12 cellular contexts compared by ENCODE assay signal in genomic region chr7:3117488-3118228, GRCh38.
DNase-seq lines count a peak whose midpoint lies in the region; ATAC-seq lines count a peak whose summit lies in the region.
"Had no signal": no experiment of that assay in that cellular context is flagged by ENCODE, and none has a peak within 500 bp of the region (broad histone marks: within the 10 kb centered on the region; RNA-seq: fewer than 3 reads in every experiment).

No MANE protein-coding gene starts in this region.

- H3K9me3 Mint-ChIP-seq in CD4-positive, CD25-positive, alpha-beta regulatory T cell = peaks cover 0 to 17% (median 9%) of the 10 kb centered on the region in 7 donors
- peaks cover 26% of the 10 kb centered on the region for H3K9me3 Mint-ChIP-seq in activated T-cell treated with anti-CD3 and anti-CD28 coated beads, Interleukin-2, amount 50 U/mL, for 24 hours

- peaks cover 19% of the 10 kb centered on the region for H3K4me1 ChIP-seq in CD4-positive, CD25-positive, alpha-beta regulatory T cell (ENCODE audit: control insufficient read depth, insufficient read depth, low read length, poor library complexity, severe bottlenecking)

- peak overlapping the region in 3 of 4 donors; percentile 84 to 95 (median 91) for H3K4me3 Mint-ChIP-seq in CD4-positive, CD25-positive, alpha-beta regulatory T cell
- peak overlapping the region; percentile 68 for H3K4me3 Mint-ChIP-seq in activated T-cell treated with anti-CD3 and anti-CD28 coated beads, Interleukin-2, amount 50 U/mL, for 24 hours
- H3K4me3 Mint-ChIP-seq: endodermal cell had no signal

- peak overlapping the region in 2 of 3 donors; percentile 33 to 87 for H3K27ac Mint-ChIP-seq in CD4-positive, CD25-positive, alpha-beta regulatory T cell
- H3K27ac Mint-ChIP-seq in activated T-cell treated with anti-CD3 and anti-CD28 coated beads, Interleukin-2, amount 50 U/mL, for 24 hours = peak overlapping the region; percentile 34
- H3K27ac Mint-ChIP-seq: endodermal cell had no signal

- H3K4me3 ChIP-seq in CD4-positive, CD25-positive, alpha-beta regulatory T cell (ENCODE audit: low read depth, low read length) = peak overlapping the region; percentile 80
- H3K4me3 ChIP-seq in MG63 = no peak overlapping the region

- H3K9me3 ChIP-seq in CD4-positive, CD25-positive, alpha-beta regulatory T cell (ENCODE audit: control insufficient read depth in 2 of 2, low read length in 2 of 2) = peaks cover 0 to 10% of the 10 kb centered on the region in 2 experiments
- H3K9me3 ChIP-seq in MG63 = no peaks in the 10 kb centered on the region
- H3K9me3 ChIP-seq: neutrophil had no signal

- no peak for ATAC-seq in CD4-positive, CD25-positive, alpha-beta regulatory T cell (ENCODE audit: low read depth in 2 of 2)
- ATAC-seq: left colon had no signal

- H3K4me1 Mint-ChIP-seq in CD4-positive, CD25-positive, alpha-beta regulatory T cell = peaks cover 9 to 55% (median 16%) of the 10 kb centered on the region in 4 donors
- H3K4me1 Mint-ChIP-seq in activated T-cell treated with anti-CD3 and anti-CD28 coated beads, Interleukin-2, amount 50 U/mL, for 24 hours (ENCODE audit: low read depth) = peaks cover 58% of the 10 kb centered on the region

- H3K27me3 ChIP-seq in CD4-positive, CD25-positive, alpha-beta regulatory T cell (ENCODE audit: control insufficient read depth, insufficient read depth, low read length) = no peaks in the 10 kb centered on the region
- no peaks in the 10 kb centered on the region for H3K27me3 ChIP-seq in MG63
- H3K27me3 ChIP-seq: Peyer's patch had no signal

- H3K27me3 Mint-ChIP-seq in CD4-positive, CD25-positive, alpha-beta regulatory T cell = peaks cover 24% of the 10 kb centered on the region
- no peaks in the 10 kb centered on the region for H3K27me3 Mint-ChIP-seq in activated T-cell treated with anti-CD3 and anti-CD28 coated beads, Interleukin-2, amount 50 U/mL, for 24 hours

- H3K27ac ChIP-seq in CD4-positive, CD25-positive, alpha-beta regulatory T cell (ENCODE audit: insufficient read depth, low read length, poor library complexity, severe bottlenecking) = no peak overlapping the region
- H3K27ac ChIP-seq: neutrophil, Peyer's patch had no signal

- H3K36me3 ChIP-seq in CD4-positive, CD25-positive, alpha-beta regulatory T cell (ENCODE audit: control insufficient read depth, insufficient read depth, low read length) = no peaks in the 10 kb centered on the region
- no peaks in the 10 kb centered on the region for H3K36me3 ChIP-seq in MG63
- H3K36me3 ChIP-seq: neutrophil, Peyer's patch had no signal

- DNase-seq in CD4-positive, CD25-positive, alpha-beta regulatory T cell = peak in 1 of 3 donors; percentile 36
- DNase-seq in H4 (ENCODE audit: low spot score) = peak; percentile 54
- DNase-seq in activated T-cell treated with anti-CD3 and anti-CD28 coated beads, Interleukin-2, amount 50 U/mL, for 24 hours = no peak
- DNase-seq in mesenteric fat pad (ENCODE audit: low spot score) = peak; percentile 64
- DNase-seq in NCI-H146 (lab: John Stamatoyannopoulos, UW) = no peak
- DNase-seq in MG63 = no peak
- no peak for DNase-seq in HUDEP-2 (lab: John Stamatoyannopoulos, UW; ENCODE audit: unreplicated experiment in 76 of 76)
- DNase-seq: endodermal cell, left colon, substantia nigra had no signal

- peaks cover 3% of the 10 kb centered on the region for H3K36me3 Mint-ChIP-seq in CD4-positive, CD25-positive, alpha-beta regulatory T cell
- no peaks in the 10 kb centered on the region for H3K36me3 Mint-ChIP-seq in activated T-cell treated with anti-CD3 and anti-CD28 coated beads, Interleukin-2, amount 50 U/mL, for 24 hours (ENCODE audit: low read depth)

Comparison
In these comparisons a context has a peak if more than half of its experiments do, and no peak if none do; other contexts are left out.
1. DNase-seq: peak in H4 (single experiment) and mesenteric fat pad (single experiment); none in activated T-cell treated with anti-CD3 and anti-CD28 coated beads, Interleukin-2, amount 50 U/mL, for 24 hours (single experiment), NCI-H146 (single experiment), MG63 (single experiment) and HUDEP-2 (0 of 76).